Comparison of ENCODE assay signal across 10 cellular contexts in genomic region chr2:134087371-134087921, GRCh38.
DNase-seq lines count a peak whose midpoint lies in the region; ATAC-seq and TF ChIP-seq lines count a peak whose summit lies in the region.
"Had no signal": no experiment of that assay in that cellular context is flagged by ENCODE, and none has a peak within 500 bp of the region (broad histone marks: within the 10 kb centered on the region; RNA-seq: fewer than 3 reads in every experiment).

No MANE protein-coding gene starts in this region.

- H3K27ac ChIP-seq in adrenal gland = no peak overlapping the region
- H3K27ac ChIP-seq: esophagus muscularis mucosa had no signal

- H3K27me3 ChIP-seq in adrenal gland = no peaks in the 10 kb centered on the region
- H3K27me3 ChIP-seq: esophagus muscularis mucosa had no signal

- DNase-seq in iPS-NIHi7 (ENCODE audit: extremely low spot score) (peak; percentile 39), AG20443 (ENCODE audit: low spot score) (no peak), adrenal gland (no peak), NCI-H1417 (lab: John Stamatoyannopoulos, UW) (no peak)
- DNase-seq: activated CD4-positive, alpha-beta T cell treated with anti-CD3 and anti-CD28 coated beads for 4 hours had no signal

- ATAC-seq in GM18517 (IDR thresholded peaks at IDR 0.05; ENCODE audit: unreplicated experiment) = peak; percentile 90
- peak; percentile 70 for ATAC-seq in GM21529 (IDR thresholded peaks at IDR 0.05; ENCODE audit: unreplicated experiment)
- peak; percentile 92 for ATAC-seq in HG03342 (IDR thresholded peaks at IDR 0.05; ENCODE audit: unreplicated experiment)
- ATAC-seq in HG03039 (IDR thresholded peaks at IDR 0.05; ENCODE audit: unreplicated experiment) = no peak

- intact Hi-C loops in adrenal gland (cut with DNase I) = no loop called here

- 81 to 96% (median 87%) methylated on average over 2 of the region's 2 CpGs for WGBS in adrenal gland, 4 donors

- no peaks in the 10 kb centered on the region for H3K36me3 ChIP-seq in adrenal gland (replicated peaks in 1 of 2)
- H3K36me3 ChIP-seq: esophagus muscularis mucosa had no signal

- no peak for TF ChIP-seq CTCF in adrenal gland (IDR thresholded peaks at IDR 0.05)

- TF ChIP-seq POLR2A in adrenal gland (IDR thresholded peaks at IDR 0.05) = no peak

- no peak overlapping the region for H3K4me3 ChIP-seq in adrenal gland
- H3K4me3 ChIP-seq: esophagus muscularis mucosa had no signal

- H3K4me1 ChIP-seq in adrenal gland (replicated peaks in 1 of 2) = no peaks in the 10 kb centered on the region
- H3K4me1 ChIP-seq: esophagus muscularis mucosa had no signal

- H3K9me3 ChIP-seq in adrenal gland (replicated peaks in 1 of 3) = no peaks in the 10 kb centered on the region
- H3K9me3 ChIP-seq: esophagus muscularis mucosa had no signal
